6 cellular contexts compared by ENCODE assay signal in genomic region chr1:84587099-84587498, GRCh38.
"Had no signal": no experiment of that assay in that cellular context is flagged by ENCODE, and none has a peak within 500 bp of the region (broad histone marks: within the 10 kb centered on the region; RNA-seq: fewer than 3 reads in every experiment).

No MANE protein-coding gene starts in this region.

- H2AFZ ChIP-seq: GM23248 had no signal

- H3K27ac ChIP-seq: GM23248 had no signal

- H3K4me3 ChIP-seq: GM23248, K562 had no signal

- ATAC-seq: K562 had no signal

- DNase-seq: GM23248, GOT3, H7, HCEC 1CT, IMR-90 had no signal
